ENCODE assay signal across 9 cellular contexts in the genomic region with DNA sequence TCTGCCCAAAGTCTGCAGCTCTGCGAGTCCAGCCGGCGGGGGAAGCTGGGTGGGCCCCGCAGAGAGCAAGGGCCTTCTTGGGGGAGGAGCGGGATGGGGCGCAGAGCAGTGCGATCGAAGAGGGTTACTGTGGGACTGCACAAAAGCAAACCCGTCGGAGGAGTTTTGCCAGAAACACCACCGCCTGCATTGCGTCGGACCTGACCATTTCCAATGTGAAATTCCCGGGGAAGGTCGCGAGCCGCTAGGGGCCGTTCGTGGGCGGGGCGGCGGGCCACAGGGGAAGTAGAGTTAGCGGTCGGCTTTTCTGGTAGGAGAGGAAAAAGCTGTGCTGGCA. TPM values are rescaled to one million over a fixed set of nuclear protein-coding genes. Genes with fewer than 3 reads are reported as not detected.
A peak's percentile ranks its signal among the peaks of the same experiment; 100 is the strongest.
DNase-seq lines count a peak whose midpoint lies in the region; ATAC-seq and TF ChIP-seq lines count a peak whose summit lies in the region.
"Had no signal": no experiment of that assay in that cellular context is flagged by ENCODE, and none has a peak within 500 bp of the region (broad histone marks: within the 10 kb centered on the region; RNA-seq: fewer than 3 reads in every experiment).

No MANE protein-coding gene starts in this region.

- peaks cover 19% of the 10 kb centered on the region for H3K4me1 Mint-ChIP-seq in activated naive CD4-positive, alpha-beta T cell treated with anti-CD3 and anti-CD28 coated beads, Interleukin-2, amount 10 ng/mL, durations not matched to agents 7 days and 5 days
- H3K4me1 Mint-ChIP-seq in activated naive CD8-positive, alpha-beta T cell treated with anti-CD3 and anti-CD28 coated beads, Interleukin-2, amount 50 U/mL, for 24 hours, result peaks cover 17% of the 10 kb centered on the region
- peaks cover 17% of the 10 kb centered on the region for H3K4me1 Mint-ChIP-seq in mesothelial cell of epicardium

- peaks cover 9% of the 10 kb centered on the region for H3K27me3 Mint-ChIP-seq in activated naive CD4-positive, alpha-beta T cell treated with anti-CD3 and anti-CD28 coated beads, Interleukin-2, amount 10 ng/mL, durations not matched to agents 7 days and 5 days
- H3K27me3 Mint-ChIP-seq in activated naive CD8-positive, alpha-beta T cell treated with anti-CD3 and anti-CD28 coated beads, Interleukin-2, amount 50 U/mL, for 24 hours, result peaks cover 47% of the 10 kb centered on the region
- peaks cover 43% of the 10 kb centered on the region for H3K27me3 Mint-ChIP-seq in mesothelial cell of epicardium (ENCODE audit: low read depth)

- H3K27ac ChIP-seq in upper lobe of left lung, result no peak overlapping the region

- WGBS in upper lobe of left lung, 2 donors, result 0 to 2% methylated on average over 10 to 24 of the region's 24 CpGs

- CTCF ChIA-PET in activated naive CD4-positive, alpha-beta T cell treated with anti-CD3 and anti-CD28 coated beads, Interleukin-2, amount 10 ng/mL, durations not matched to agents 7 days and 5 days (lab: Charles Lee), result interaction anchor here (0.6 to 1.2 kb wide), 2 partner anchors 43 to 52 kb away, joined by 3 read pairs; no protein-coding TSS in a partner anchor

- H3K36me3 Mint-ChIP-seq in activated naive CD4-positive, alpha-beta T cell treated with anti-CD3 and anti-CD28 coated beads, Interleukin-2, amount 10 ng/mL, durations not matched to agents 7 days and 5 days, result peaks cover 2% of the 10 kb centered on the region
- H3K36me3 Mint-ChIP-seq in activated naive CD8-positive, alpha-beta T cell treated with anti-CD3 and anti-CD28 coated beads, Interleukin-2, amount 50 U/mL, for 24 hours (ENCODE audit: low read depth), result no peaks in the 10 kb centered on the region
- peaks cover 7% of the 10 kb centered on the region for H3K36me3 Mint-ChIP-seq in mesothelial cell of epicardium

- ATAC-seq in activated naive CD8-positive, alpha-beta T cell treated with anti-CD3 and anti-CD28 coated beads, Interleukin-2, amount 50 U/mL, for 24 hours, result peak; percentile 16
- ATAC-seq in upper lobe of left lung (ENCODE audit: low FRiP score in 2 of 2), result peak in 1 of 2 donors; percentile 15

- peak overlapping the region in 3 of 4 donors; percentile 27 to 45 (median 40) for H3K4me3 ChIP-seq in upper lobe of left lung

- TF ChIP-seq EP300 in upper lobe of left lung (IDR thresholded peaks at IDR 0.05), result no peak

- no peaks in the 10 kb centered on the region for H3K9me3 Mint-ChIP-seq in activated naive CD4-positive, alpha-beta T cell treated with anti-CD3 and anti-CD28 coated beads, Interleukin-2, amount 10 ng/mL, durations not matched to agents 7 days and 5 days
- peaks cover 4% of the 10 kb centered on the region for H3K9me3 Mint-ChIP-seq in activated naive CD8-positive, alpha-beta T cell treated with anti-CD3 and anti-CD28 coated beads, Interleukin-2, amount 50 U/mL, for 24 hours
- H3K9me3 Mint-ChIP-seq in mesothelial cell of epicardium, result peaks cover 5% of the 10 kb centered on the region

- H3K4me1 ChIP-seq in upper lobe of left lung, result peaks cover 16 to 27% (median 21%) of the 10 kb centered on the region in 4 donors

- H3K27ac Mint-ChIP-seq in activated naive CD4-positive, alpha-beta T cell treated with anti-CD3 and anti-CD28 coated beads, Interleukin-2, amount 10 ng/mL, durations not matched to agents 7 days and 5 days, result no peak overlapping the region
- H3K27ac Mint-ChIP-seq in activated naive CD8-positive, alpha-beta T cell treated with anti-CD3 and anti-CD28 coated beads, Interleukin-2, amount 50 U/mL, for 24 hours, result no peak overlapping the region
- no peak overlapping the region for H3K27ac Mint-ChIP-seq in mesothelial cell of epicardium

- H3K36me3 ChIP-seq in upper lobe of left lung, result no peaks in the 10 kb centered on the region

- H3K4me3 Mint-ChIP-seq in activated naive CD4-positive, alpha-beta T cell treated with anti-CD3 and anti-CD28 coated beads, Interleukin-2, amount 10 ng/mL, durations not matched to agents 7 days and 5 days, result peak overlapping the region; percentile 26
- peak overlapping the region; percentile 22 for H3K4me3 Mint-ChIP-seq in activated naive CD8-positive, alpha-beta T cell treated with anti-CD3 and anti-CD28 coated beads, Interleukin-2, amount 50 U/mL, for 24 hours
- H3K4me3 Mint-ChIP-seq in mesothelial cell of epicardium, result peak overlapping the region; percentile 40

- no peak for TF ChIP-seq CTCF in mesothelial cell of epicardium (IDR thresholded peaks at IDR 0.05; ENCODE audit: unreplicated experiment)
- no peak for TF ChIP-seq CTCF in upper lobe of left lung (IDR thresholded peaks at IDR 0.05)

- peaks cover 0 to 32% (median 18%) of the 10 kb centered on the region in 4 donors for H3K27me3 ChIP-seq in upper lobe of left lung

- TF ChIP-seq POLR2A in upper lobe of left lung (IDR thresholded peaks at IDR 0.05), result no peak

- no peak for DNase-seq in activated naive CD4-positive, alpha-beta T cell treated with anti-CD3 and anti-CD28 coated beads, Interleukin-2, amount 10 ng/mL, durations not matched to agents 7 days and 5 days
- no peak for DNase-seq in activated naive CD4-positive, alpha-beta T cell treated with anti-CD3 and anti-CD28 coated beads, Interleukin-2, amount 50 U/mL, for 16 hours
- DNase-seq in activated naive CD8-positive, alpha-beta T cell treated with anti-CD3 and anti-CD28 coated beads, Interleukin-2, amount 50 U/mL, for 24 hours, result no peak
- DNase-seq in mesothelial cell of epicardium (ENCODE audit: low spot score in 2 of 2, unreplicated experiment in 2 of 2) (peak in 1 of 2 experiments; percentile 42), upper lobe of left lung (peak in 1 of 2 donors; percentile 82), T1000 (lab: John Stamatoyannopoulos, UW) (no peak), NCI-H524 (lab: John Stamatoyannopoulos, UW) (no peak)
- DNase-seq in stimulated activated CD4-positive, alpha-beta T cell treated with anti-CD3 and anti-CD28 coated beads, Interleukin-2, amount 100 ng/mL, for 48 hours, result no peak

- H3K9me3 ChIP-seq in upper lobe of left lung, result no peaks in the 10 kb centered on the region

RNA-seq across cellular contexts. Expression of a gene that starts 0.3 kb away (rescaled TPM):
- total RNA-seq in mesothelial cell of epicardium, result not detected in 3 replicates
- total RNA-seq in upper lobe of left lung, result 1 to 10 TPM in 1 of 6 donors, under 1 TPM in 1, not detected in 4; 0.44 to 2.5 TPM
- total RNA-seq: T-helper 2 cell treated with Interferon-gamma antibody and Interleukin-4, amounts not matched to agents 100 ng/mL and 5 ng/mL, for 36 hours had no signal
